8 cellular contexts compared by ENCODE assay signal in the genomic region with DNA sequence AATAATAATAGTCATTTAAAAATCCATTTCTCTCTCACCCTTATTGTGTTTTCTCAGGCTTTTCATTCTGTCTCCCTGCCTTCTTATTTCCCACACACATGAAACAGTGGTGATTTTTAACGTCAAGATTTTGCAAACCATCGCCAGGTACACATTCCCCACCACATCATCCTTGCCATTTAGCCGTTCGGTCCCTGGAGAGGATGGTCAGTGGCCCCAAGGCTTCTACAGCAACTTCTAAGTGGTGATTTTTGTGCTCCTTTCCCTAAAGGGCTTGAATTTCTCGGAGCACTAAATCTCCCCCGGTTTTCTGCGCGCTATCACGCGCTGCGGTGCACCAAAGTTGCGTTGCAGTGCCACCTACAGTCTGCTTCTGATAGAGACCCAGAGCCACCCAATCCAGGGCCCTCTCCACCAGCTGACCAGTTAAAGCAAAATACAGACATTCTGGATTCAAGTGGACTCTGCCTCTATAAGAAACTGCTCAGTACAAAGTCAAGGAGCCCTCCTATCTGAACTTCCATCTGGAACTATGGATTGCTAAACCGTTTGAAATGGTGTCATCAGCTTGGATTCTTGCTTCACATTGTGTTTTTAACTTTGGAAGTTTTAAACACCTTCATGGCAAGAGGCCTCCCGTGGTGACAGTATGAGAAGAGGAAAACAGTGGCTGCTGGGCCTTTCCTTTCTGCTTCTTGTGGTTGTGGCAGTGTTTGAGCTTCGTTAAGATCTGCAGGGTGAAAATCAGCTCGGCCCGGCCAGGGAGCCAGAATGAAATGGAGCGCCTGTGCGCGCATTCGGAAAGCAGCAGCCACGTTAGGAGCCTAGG.
DNase-seq lines count a peak whose midpoint lies in the region; FAIRE-seq and TF ChIP-seq lines count a peak whose summit lies in the region.

No MANE protein-coding gene starts in this region.

- H3K27ac ChIP-seq in MM.1S (ENCODE audit: low read length) (no peak overlapping the region), SU-DHL-6 (ENCODE audit: low read depth, low read length) (no peak overlapping the region), right atrium auricular region (peak overlapping the region in 1 of 2 donors; percentile 56), sigmoid colon (peak overlapping the region in 3 of 4 donors; percentile 1 to 63 (median 56))

- H3K9ac ChIP-seq in MM.1S (ENCODE audit: low read length), result no peak overlapping the region
- H3K9ac ChIP-seq in SU-DHL-6 (ENCODE audit: low read length), result no peak overlapping the region
- peak overlapping the region; percentile 41 for H3K9ac ChIP-seq in adipocyte (ENCODE audit: low read length)

- no peaks in the 10 kb centered on the region for H3K79me2 ChIP-seq in MM.1S (ENCODE audit: low read length)
- no peaks in the 10 kb centered on the region for H3K79me2 ChIP-seq in SU-DHL-6 (ENCODE audit: insufficient read depth, low read length)

- H3K27me3 ChIP-seq in GM06990 (replicated peaks; ENCODE audit: control insufficient read depth, insufficient read depth, low read length), result no peaks in the 10 kb centered on the region
- H3K27me3 ChIP-seq in MM.1S (replicated peaks; ENCODE audit: insufficient read depth, low read length), result no peaks in the 10 kb centered on the region
- H3K27me3 ChIP-seq in SU-DHL-6 (ENCODE audit: low read length), result no peaks in the 10 kb centered on the region
- H3K27me3 ChIP-seq in adipocyte (replicated peaks; ENCODE audit: control insufficient read depth, insufficient read depth, low read length), result no peaks in the 10 kb centered on the region
- no peaks in the 10 kb centered on the region for H3K27me3 ChIP-seq in right atrium auricular region
- H3K27me3 ChIP-seq in sigmoid colon, result no peaks in the 10 kb centered on the region

- TF ChIP-seq POLR2A in H54 (IDR thresholded peaks at IDR 0.05; ENCODE audit: low read depth, low read length) (no peak), sigmoid colon (IDR thresholded peaks at IDR 0.05) (no peak)

- H3K36me3 ChIP-seq in GM06990 (ENCODE audit: control insufficient read depth, insufficient read depth, low read length), result no peaks in the 10 kb centered on the region
- H3K36me3 ChIP-seq in MM.1S (replicated peaks; ENCODE audit: insufficient read depth, low read length), result no peaks in the 10 kb centered on the region
- H3K36me3 ChIP-seq in SU-DHL-6 (ENCODE audit: low read length), result no peaks in the 10 kb centered on the region
- no peaks in the 10 kb centered on the region for H3K36me3 ChIP-seq in adipocyte (ENCODE audit: control insufficient read depth, insufficient read depth, low read length, severe bottlenecking)
- H3K36me3 ChIP-seq in right atrium auricular region, result no peaks in the 10 kb centered on the region
- no peaks in the 10 kb centered on the region for H3K36me3 ChIP-seq in sigmoid colon

- 32 to 37% methylated on average over 22 of the region's 22 CpGs for WGBS in sigmoid colon, 2 donors

- FAIRE-seq in H54 (lab: Jason Lieb, UNC), result peak; percentile 62

- H3K4me2 ChIP-seq in MM.1S (ENCODE audit: low read depth, low read length) (no peak overlapping the region), SU-DHL-6 (ENCODE audit: low read depth, low read length, poor library complexity, severe bottlenecking) (no peak overlapping the region)

- DNase-seq in GM06990 (ENCODE audit: extremely low read depth, insufficient read length) (peak; percentile 9), H54 (ENCODE audit: insufficient read length, low spot score) (peak; percentile 66), MM.1S (peak; percentile 23), adipocyte (ENCODE audit: low read depth) (peak; percentile 82), right atrium auricular region (ENCODE audit: low spot score) (peak; percentile 69), sigmoid colon (peak; percentile 77), GF-D8 (lab: John Stamatoyannopoulos, UW) (no peak)

- H3K4me1 ChIP-seq in MM.1S (ENCODE audit: low read length), result no peaks in the 10 kb centered on the region
- peaks cover 12% of the 10 kb centered on the region for H3K4me1 ChIP-seq in adipocyte (ENCODE audit: control insufficient read depth, insufficient read depth, low read length)
- peaks cover 0 to 6% of the 10 kb centered on the region in 2 donors for H3K4me1 ChIP-seq in right atrium auricular region
- peaks cover 0 to 32% (median 8%) of the 10 kb centered on the region in 4 donors for H3K4me1 ChIP-seq in sigmoid colon

- no peaks in the 10 kb centered on the region for H3K9me2 ChIP-seq in MM.1S (replicated peaks; ENCODE audit: insufficient read depth, low read length)
- H3K9me2 ChIP-seq in SU-DHL-6 (replicated peaks; ENCODE audit: insufficient read depth, low read length), result no peaks in the 10 kb centered on the region

- no peaks in the 10 kb centered on the region for H3F3A ChIP-seq in MM.1S (ENCODE audit: insufficient read depth, low read length)
- H3F3A ChIP-seq in SU-DHL-6 (ENCODE audit: insufficient read depth), result no peaks in the 10 kb centered on the region

- H3K9me3 ChIP-seq in MM.1S (replicated peaks; ENCODE audit: insufficient read depth, low read length) (no peaks in the 10 kb centered on the region), SU-DHL-6 (ENCODE audit: insufficient read depth, low read length) (no peaks in the 10 kb centered on the region), adipocyte (ENCODE audit: control insufficient read depth, low read length) (no peaks in the 10 kb centered on the region), right atrium auricular region (no peaks in the 10 kb centered on the region), sigmoid colon (no peaks in the 10 kb centered on the region)

- no peaks in the 10 kb centered on the region for H4K20me1 ChIP-seq in MM.1S (ENCODE audit: insufficient read depth, low read length)
- H4K20me1 ChIP-seq in SU-DHL-6 (ENCODE audit: low read depth, low read length), result no peaks in the 10 kb centered on the region

- H3K4me3 ChIP-seq in GM06990 (replicated peaks; ENCODE audit: low read depth, low read length) (no peak overlapping the region), MM.1S (ENCODE audit: low read length) (no peak overlapping the region), SU-DHL-6 (ENCODE audit: insufficient read depth, low read length, poor library complexity, severe bottlenecking) (no peak overlapping the region), adipocyte (ENCODE audit: low read length) (peak overlapping the region; percentile 36), right atrium auricular region (peak overlapping the region in 1 of 2 donors; percentile 22), sigmoid colon (peak overlapping the region in 2 of 4 donors; percentile 3 to 26)

- no peak for TF ChIP-seq EP300 in sigmoid colon (IDR thresholded peaks at IDR 0.05)

- intact Hi-C loops in sigmoid colon (cut with DNase I), result loop anchor here (1.0 to 5.0 kb wide), 3 partner anchors 166 to 389 kb away; partner anchors contain the start of gene EGLN3

- H2AFZ ChIP-seq in MM.1S (ENCODE audit: low read length) (no peak overlapping the region), SU-DHL-6 (ENCODE audit: low read depth, low read length, severe bottlenecking) (no peak overlapping the region)

- peak; percentile 76 for TF ChIP-seq CTCF in GM06990 (IDR thresholded peaks at IDR 0.05; ENCODE audit: insufficient read depth, low read length, poor library complexity, severe bottlenecking)
- TF ChIP-seq CTCF in MM.1S (IDR thresholded peaks at IDR 0.05; ENCODE audit: low read length), result peak; percentile 62
- peak; percentile 74 for TF ChIP-seq CTCF in SU-DHL-6 (IDR thresholded peaks at IDR 0.05; ENCODE audit: insufficient read depth, low read length, poor library complexity, severe bottlenecking)
- peak; percentile 63 to 85 for TF ChIP-seq CTCF in right atrium auricular region (IDR thresholded peaks at IDR 0.05)
- TF ChIP-seq CTCF in sigmoid colon (IDR thresholded peaks at IDR 0.05), result peak; percentile 64 to 82 (median 74)

Comparison
In these comparisons a context has a peak if more than half of its experiments do, and no peak if none do; other contexts are left out.
1. H3K27ac ChIP-seq: peak in sigmoid colon (3 of 4); none in MM.1S (single experiment) and SU-DHL-6 (single experiment).
2. Peak in every context shown above with its lines, with median percentiles within 50 percentile points of each other: CTCF ChIP-seq.